ENCODE assay signal across 8 cellular contexts in the genomic region with DNA sequence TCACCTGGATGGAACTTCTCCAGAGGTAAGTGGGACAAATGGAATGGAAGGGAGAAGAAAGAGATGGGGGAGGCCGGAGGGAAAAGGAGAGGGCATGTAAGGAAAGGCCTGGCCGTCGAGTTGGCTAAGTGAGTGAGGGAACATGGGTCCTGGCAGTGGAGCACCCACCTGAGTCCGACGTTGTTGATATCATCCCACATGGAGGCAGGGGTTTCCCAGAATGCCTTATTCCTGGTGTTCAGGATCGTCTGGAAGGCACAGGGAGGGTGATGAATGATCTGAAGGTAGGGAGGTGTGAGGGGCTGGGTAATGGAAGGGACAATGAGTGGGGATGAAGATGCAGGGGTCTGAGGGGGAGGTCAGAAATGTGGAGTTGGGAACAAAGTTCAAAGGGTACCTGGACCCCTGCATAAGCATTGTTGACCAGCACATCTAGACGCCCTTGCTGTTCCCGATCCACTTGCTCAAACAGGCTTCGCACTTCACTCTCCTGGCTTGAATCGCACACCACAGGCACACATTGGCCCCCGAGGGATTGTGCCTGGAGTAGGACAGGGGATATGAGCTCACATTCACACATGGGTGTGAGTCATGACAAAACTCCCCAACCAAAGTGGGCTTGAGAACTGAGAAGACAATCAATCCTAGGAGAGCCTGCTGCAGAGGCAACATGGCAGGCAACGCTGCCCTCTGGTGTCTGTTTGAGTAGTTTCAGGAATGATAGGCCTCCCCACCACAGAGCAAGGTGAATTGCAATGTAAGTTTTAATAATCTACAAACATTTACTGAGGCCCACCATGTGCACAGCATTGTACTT. TPM values are rescaled to one million over a fixed set of nuclear protein-coding genes. Genes with fewer than 3 reads are reported as not detected.
DNase-seq lines count a peak whose midpoint lies in the region; ATAC-seq and TF ChIP-seq lines count a peak whose summit lies in the region.

No MANE protein-coding gene starts in this region.

- H3K4me3 ChIP-seq in BLaER1 treated with 17β-estradiol and CSF1 and Interleukin-3, amounts not matched to agents 10 nM and 100 nM: peak overlapping the region in 3 of 10 experiments; percentile 4 to 41 (median 21); a peak in 3 of 20 replicates
- no peak overlapping the region for H3K4me3 ChIP-seq in NT2/D1 (ENCODE audit: insufficient read length, low read depth)
- H3K4me3 ChIP-seq in epithelial cell of proximal tubule (ENCODE audit: low read depth, low read length): no peak overlapping the region
- H3K4me3 ChIP-seq in stomach: no peak overlapping the region

- intact Hi-C loops in natural killer cell (cut with micrococcal nuclease) (loop anchor here (2.0 kb wide), 1 partner anchor 80 kb away; a partner anchor contains a TSS), stomach (cut with DNase I; ENCODE audit: low total_unique reads) (loop anchor here (10.0 kb wide), 1 partner anchor 52 kb away; a partner anchor contains a TSS)

- peak overlapping the region; percentile 5 to 65 (median 44); a peak in 17 of 22 replicates for H3K9ac ChIP-seq in BLaER1 treated with 17β-estradiol and CSF1 and Interleukin-3, amounts not matched to agents 10 nM and 100 nM
- no peak overlapping the region for H3K9ac ChIP-seq in NT2/D1 (ENCODE audit: insufficient read length, low read depth)

- H3K4me2 ChIP-seq in BLaER1 treated with 17β-estradiol and CSF1 and Interleukin-3, amounts not matched to agents 10 nM and 100 nM: peak overlapping the region; percentile 68 to 100 (median 97)

- H3K9me3 Mint-ChIP-seq in natural killer cell: no peaks in the 10 kb centered on the region

- no peaks in the 10 kb centered on the region for H3K27me3 ChIP-seq in BLaER1 treated with 17β-estradiol and CSF1 and Interleukin-3, amounts not matched to agents 10 nM and 100 nM
- H3K27me3 ChIP-seq in NT2/D1 (ENCODE audit: insufficient read depth, insufficient read length) (no peaks in the 10 kb centered on the region), stomach (no peaks in the 10 kb centered on the region)

- H3K27ac ChIP-seq in BLaER1 treated with 17β-estradiol and CSF1 and Interleukin-3, amounts not matched to agents 10 nM and 100 nM: peak overlapping the region in 10 of 11 experiments; percentile 36 to 73 (median 64); a peak in 18 of 22 replicates
- peak overlapping the region in 2 of 5 donors; percentile 34 to 52 for H3K27ac ChIP-seq in stomach

- ATAC-seq in GM19043 (IDR thresholded peaks at IDR 0.05; ENCODE audit: low read depth, unreplicated experiment) (peak; percentile 47), HG03558 (IDR thresholded peaks at IDR 0.05; ENCODE audit: extremely low read depth, unreplicated experiment) (peak; percentile 32), natural killer cell (peak; percentile 74 to 85 (median 76))

- TF ChIP-seq CTCF in epithelial cell of proximal tubule (conservative IDR thresholded peaks at IDR 0.05; ENCODE audit: low read depth, low read length): peak; percentile 86
- peak; percentile 76 for TF ChIP-seq CTCF in natural killer cell (IDR thresholded peaks at IDR 0.05)
- TF ChIP-seq CTCF in stomach (IDR thresholded peaks at IDR 0.05): peak in 5 of 7 experiments; percentile 40 to 72 (median 55)

- peaks cover 0 to 14% (median 0%) of the 10 kb centered on the region in 11 experiments; a peak in 4 of 22 replicates for H4K20me1 ChIP-seq in BLaER1 treated with 17β-estradiol and CSF1 and Interleukin-3, amounts not matched to agents 10 nM and 100 nM

- WGBS in stomach, 5 donors: 60 to 69% (median 63%) methylated on average over 12 of the region's 12 CpGs

- no peak for TF ChIP-seq EP300 in stomach (IDR thresholded peaks at IDR 0.05)

- peaks cover 5% of the 10 kb centered on the region for H3K36me3 Mint-ChIP-seq in natural killer cell

- peak overlapping the region; percentile 10 for H3K4me3 Mint-ChIP-seq in natural killer cell

- H3K27ac Mint-ChIP-seq in natural killer cell: peak overlapping the region; percentile 58 to 63

- DNase-seq in NT2/D1 (ENCODE audit: low read depth, low spot score) (peak; percentile 28), activated T-cell treated with anti-CD3 and anti-CD28 coated beads for 1 hour (ENCODE audit: low read depth) (peak; percentile 52), epithelial cell of proximal tubule (ENCODE audit: low read depth) (peak; percentile 64), natural killer cell (peak; percentile 62), stomach (peak; percentile 63)

- H3K27me3 Mint-ChIP-seq in natural killer cell (ENCODE audit: low read depth in 2 of 2): no peaks in the 10 kb centered on the region

- peaks cover 25 to 55% (median 39%) of the 10 kb centered on the region in 11 experiments for H3K36me3 ChIP-seq in BLaER1 treated with 17β-estradiol and CSF1 and Interleukin-3, amounts not matched to agents 10 nM and 100 nM
- peaks cover 36% of the 10 kb centered on the region for H3K36me3 ChIP-seq in NT2/D1 (ENCODE audit: insufficient read depth, insufficient read length, low read length)
- peaks cover 15 to 53% (median 46%) of the 10 kb centered on the region in 4 donors for H3K36me3 ChIP-seq in stomach

- H3K4me1 Mint-ChIP-seq in natural killer cell: peaks cover 34 to 46% of the 10 kb centered on the region in 2 donors

- no peak for TF ChIP-seq POLR2A in stomach (IDR thresholded peaks at IDR 0.05)

- no peaks in the 10 kb centered on the region for H3K9me3 ChIP-seq in BLaER1 treated with 17β-estradiol and CSF1 and Interleukin-3, amounts not matched to agents 10 nM and 100 nM (replicated peaks in 1 of 11)
- H3K9me3 ChIP-seq in NT2/D1 (ENCODE audit: insufficient read depth, low read length) (no peaks in the 10 kb centered on the region), stomach (no peaks in the 10 kb centered on the region)

- peaks cover 46 to 52% (median 51%) of the 10 kb centered on the region in 10 experiments for H3K4me1 ChIP-seq in BLaER1 treated with 17β-estradiol and CSF1 and Interleukin-3, amounts not matched to agents 10 nM and 100 nM
- H3K4me1 ChIP-seq in NT2/D1 (ENCODE audit: insufficient read depth, insufficient read length): peaks cover 6% of the 10 kb centered on the region
- H3K4me1 ChIP-seq in stomach: peaks cover 20 to 48% (median 43%) of the 10 kb centered on the region in 4 donors

RNA-seq across cellular contexts. Expression of a gene that starts 3.0 kb away (rescaled TPM):
- total RNA-seq in epithelial cell of proximal tubule: 25.7 and 26.4 TPM in 2 replicates
- 10 to 100 TPM; 39.8 to 59.0 (median 43.3) TPM for total RNA-seq in natural killer cell
- total RNA-seq in stomach: 10 to 100 TPM in 3 of 5 donors, 1 to 10 TPM in 2; 5.3 to 71.9 (median 17.4) TPM
- 10 to 100 TPM; 20.1 to 52.1 (median 30.1) TPM for polyA plus RNA-seq in stomach

RNA-seq across cellular contexts. Expression of a gene that starts 3.1 kb away (rescaled TPM):
- total RNA-seq in epithelial cell of proximal tubule: 17.1 and 32.6 TPM in 2 replicates
- total RNA-seq in natural killer cell: 10 to 100 TPM; 34.9 to 47.8 (median 39.2) TPM
- 10 to 100 TPM in 4 of 5 donors, 1 to 10 TPM in 1; 5.4 to 25.7 (median 12.8) TPM for total RNA-seq in stomach
- polyA plus RNA-seq in stomach: 10 to 100 TPM in 1 of 3 donors, 1 to 10 TPM in 2; 6.5 to 11.8 (median 8.4) TPM

RNA-seq across cellular contexts. Expression of a gene that starts 11.2 kb away (rescaled TPM):
- 2.0 and 3.6 TPM in 2 replicates for total RNA-seq in epithelial cell of proximal tubule
- 10 to 100 TPM; 40.0 to 59.6 (median 46.6) TPM for total RNA-seq in natural killer cell
- 10 to 100 TPM in 2 of 5 donors, 1 to 10 TPM in 3; 5.0 to 11.2 (median 6.4) TPM for total RNA-seq in stomach
- polyA plus RNA-seq in stomach: 10 to 100 TPM in 1 of 3 donors, 1 to 10 TPM in 2; 6.0 to 14.2 (median 6.0) TPM

RNA-seq across cellular contexts. Expression of a gene that starts 13.4 kb away (rescaled TPM):
- 1.3 and 2.7 TPM in 2 replicates for total RNA-seq in epithelial cell of proximal tubule
- total RNA-seq in natural killer cell: 10 to 100 TPM; 27.6 to 40.5 (median 37.4) TPM
- total RNA-seq in stomach: 10 to 100 TPM in 3 of 5 donors, 1 to 10 TPM in 1, not detected in 1; 9.9 to 71.5 (median 24.5) TPM
- polyA plus RNA-seq in stomach: 1 to 10 TPM in 1 of 3 donors, under 1 TPM in 1, not detected in 1; 0.25 to 6.0 TPM

RNA-seq across cellular contexts. Expression of a gene that starts 14.8 kb away (rescaled TPM):
- total RNA-seq in epithelial cell of proximal tubule (0.06 and 4.0 TPM in 2 replicates), natural killer cell (10 to 100 TPM; 33.5 to 55.7 (median 49.7) TPM), stomach (10 to 100 TPM in 3 of 5 donors, 1 to 10 TPM in 1, not detected in 1; 3.3 to 92.8 (median 24.6) TPM)
- 10 to 100 TPM in 1 of 3 donors, 1 to 10 TPM in 2; 1.4 to 67.2 (median 4.1) TPM for polyA plus RNA-seq in stomach
